8 cellular contexts compared by ENCODE assay signal in the genomic region with DNA sequence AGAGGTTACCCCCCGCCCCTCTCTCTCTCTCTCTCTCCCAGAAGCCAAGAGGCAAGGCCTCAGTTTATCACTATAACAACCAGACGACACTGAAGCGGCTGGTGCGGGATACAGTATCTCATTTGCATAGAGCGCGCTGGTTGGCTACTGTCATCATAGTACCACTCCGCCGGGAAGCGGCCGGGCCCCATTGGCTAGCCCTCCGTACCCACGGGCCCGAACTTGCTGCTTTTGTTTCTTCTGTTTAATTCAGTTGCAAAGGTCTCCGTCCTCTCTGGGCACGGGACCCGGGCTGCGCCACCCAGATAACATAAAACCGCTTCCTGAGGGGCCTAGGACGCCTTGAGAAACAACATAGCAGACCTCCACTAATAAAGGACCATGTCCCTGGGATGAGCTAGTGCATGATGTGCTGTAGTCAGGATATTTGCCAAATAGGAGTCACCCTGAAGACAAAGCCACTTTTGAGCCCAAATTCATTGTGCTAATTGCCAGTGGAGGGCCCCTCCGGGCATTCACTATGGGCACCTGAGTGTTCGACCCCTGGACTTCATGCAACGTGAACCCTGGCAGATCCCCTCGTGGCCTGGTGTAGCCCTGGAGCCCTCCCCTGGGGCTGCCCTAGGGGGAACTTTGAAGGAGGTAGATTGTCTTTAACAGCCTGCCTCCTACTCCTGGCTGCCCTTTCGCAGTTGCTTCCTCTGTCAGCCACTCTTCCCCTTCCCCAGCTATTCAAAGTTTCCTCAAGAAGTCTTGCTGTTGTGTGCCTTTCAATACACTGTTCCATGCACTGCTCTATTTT. TPM values are rescaled to one million over a fixed set of nuclear protein-coding genes. Genes with fewer than 3 reads are reported as not detected.
DNase-seq lines count a peak whose midpoint lies in the region; ATAC-seq, FAIRE-seq and TF ChIP-seq lines count a peak whose summit lies in the region.

A gene (minus strand): TSS at position 91 of the 802 bp plus-strand sequence. CDS start 242 bp downstream, outside the sequence.

- H4K5ac ChIP-seq in IMR-90 (ENCODE audit: low read depth, low read length), result no peak within 1 kb of the TSS

- DNase-seq in ACHN (peak; percentile 55), IMR-90 (peak; percentile 49), SJCRH30 (peak; percentile 87 to 92), frontal cortex (ENCODE audit: low spot score in 2 of 2) (peak in 1 of 2 donors; percentile 25), nucleus accumbens (lab: John Stamatoyannopoulos, UW) (peak in 55 of 56 donors; percentile 1 to 80 (median 45)), stromal cell of bone marrow (ENCODE audit: low read depth) (peak; percentile 20)
- peak; percentile 81 for DNase-seq in activated naive CD4-positive, alpha-beta T cell treated with anti-CD3 and anti-CD28 coated beads, Interleukin-2, amount 10 ng/mL, durations not matched to agents 7 days and 5 days

- H2BK5ac ChIP-seq in IMR-90 (ENCODE audit: low read depth, low read length, poor library complexity, severe bottlenecking), result no peak within 1 kb of the TSS

- peak within 1 kb of the TSS; percentile 72 for H3K4me3 Mint-ChIP-seq in activated naive CD4-positive, alpha-beta T cell treated with anti-CD3 and anti-CD28 coated beads, Interleukin-2, amount 10 ng/mL, durations not matched to agents 7 days and 5 days

- no peak within 1 kb of the TSS for H2AK9ac ChIP-seq in IMR-90 (replicated peaks; ENCODE audit: low read depth, low read length, poor library complexity)

- 36% methylated on average over 12 of the region's 24 CpGs; no CpG with 5 or more reads in 1 of the 2 experiments for WGBS in IMR-90 (ENCODE audit: extremely low coverage in 2 of 2, insufficient read length in 1 of 2), 2 experiments

- no peak within 1 kb of the TSS for H3K27ac Mint-ChIP-seq in activated naive CD4-positive, alpha-beta T cell treated with anti-CD3 and anti-CD28 coated beads, Interleukin-2, amount 10 ng/mL, durations not matched to agents 7 days and 5 days

- BruUV-seq in IMR-90 (replicated peaks; lab: Mats Ljungman, UMichigan), result no TSS peak

- H3K36me3 ChIP-seq in IMR-90 (ENCODE audit: control insufficient read depth, insufficient read depth, low read length) (no peaks in the 10 kb centered on the region), SJCRH30 (no peaks in the 10 kb centered on the region)

- intact Hi-C loops in IMR-90 (cut with micrococcal nuclease), result no loop called here

- H3K9me3 ChIP-seq in IMR-90 (ENCODE audit: control insufficient read depth, insufficient read depth, low read length) (no peaks in the 10 kb centered on the region), SJCRH30 (replicated peaks) (no peaks in the 10 kb centered on the region)

- H3K27me3 ChIP-seq in IMR-90 (ENCODE audit: control insufficient read depth, insufficient read depth, low read length) (peaks cover 8% of the 10 kb centered on the region), SJCRH30 (no peaks in the 10 kb centered on the region)

- H3K4ac ChIP-seq in IMR-90 (ENCODE audit: low read depth, low read length), result no peak within 1 kb of the TSS

- H3K27ac ChIP-seq in IMR-90 (ENCODE audit: insufficient read depth, low read length) (no peak within 1 kb of the TSS), SJCRH30 (peak within 1 kb of the TSS; percentile 77)

- H2AFZ ChIP-seq in IMR-90 (replicated peaks; ENCODE audit: low read length, poor library complexity), result peak within 1 kb of the TSS; percentile 84

- dilution Hi-C loops in IMR-90 (cut with HindIII; ENCODE audit: low sequenced_read_pairs, unreplicated experiment), result no loop called here

- H4K91ac ChIP-seq in IMR-90 (ENCODE audit: insufficient read depth, low read depth, low read length), result no peak within 1 kb of the TSS

- H2BK15ac ChIP-seq in IMR-90 (ENCODE audit: low read depth, low read length), result no peak within 1 kb of the TSS

- no peak within 1 kb of the TSS for H2AK5ac ChIP-seq in IMR-90 (ENCODE audit: low read depth, low read length)

- CTCF ChIA-PET in IMR-90 (lab: Yijun Ruan, JAX), result no interaction called here
- CTCF ChIA-PET in activated naive CD4-positive, alpha-beta T cell treated with anti-CD3 and anti-CD28 coated beads, Interleukin-2, amount 10 ng/mL, durations not matched to agents 7 days and 5 days (lab: Charles Lee), result no interaction called here

- no peaks in the 10 kb centered on the region for H3K79me1 ChIP-seq in IMR-90 (ENCODE audit: low read depth in 1 of 2, low read length in 2 of 2)

- no peak within 1 kb of the TSS for H3K18ac ChIP-seq in IMR-90 (ENCODE audit: low read depth, low read length)

- no peak within 1 kb of the TSS for H2BK120ac ChIP-seq in IMR-90 (ENCODE audit: low read depth, low read length)

- H3K4me1 ChIP-seq in IMR-90 (ENCODE audit: control insufficient read depth, insufficient read depth, low read length) (no peaks in the 10 kb centered on the region), SJCRH30 (no peaks in the 10 kb centered on the region; the same call in 1 of the 2 replicates)

- H3K23ac ChIP-seq in IMR-90 (ENCODE audit: low read depth, low read length), result no peak within 1 kb of the TSS

- H4K20me1 ChIP-seq in IMR-90 (ENCODE audit: insufficient read depth, low read length), result no peaks in the 10 kb centered on the region

- no peaks in the 10 kb centered on the region for H3K9me3 Mint-ChIP-seq in activated naive CD4-positive, alpha-beta T cell treated with anti-CD3 and anti-CD28 coated beads, Interleukin-2, amount 10 ng/mL, durations not matched to agents 7 days and 5 days

- peaks cover 19% of the 10 kb centered on the region for H3K4me1 Mint-ChIP-seq in activated naive CD4-positive, alpha-beta T cell treated with anti-CD3 and anti-CD28 coated beads, Interleukin-2, amount 10 ng/mL, durations not matched to agents 7 days and 5 days

- TF ChIP-seq POLR2A in IMR-90 (IDR thresholded peaks at IDR 0.05; ENCODE audit: low read depth, low read length), result no peak

- H3K4me3 ChIP-seq in IMR-90 (ENCODE audit: insufficient read depth, low read depth, low read length) (peak within 1 kb of the TSS; percentile 34; the same call in 1 of the 2 replicates), SJCRH30 (peak within 1 kb of the TSS; percentile 64)

- no peak within 1 kb of the TSS for H3K56ac ChIP-seq in IMR-90 (ENCODE audit: extremely low read depth, insufficient read depth, low read length)

- H3K36me3 Mint-ChIP-seq in activated naive CD4-positive, alpha-beta T cell treated with anti-CD3 and anti-CD28 coated beads, Interleukin-2, amount 10 ng/mL, durations not matched to agents 7 days and 5 days, result no peaks in the 10 kb centered on the region

- TF ChIP-seq CTCF in IMR-90 (conservative IDR thresholded peaks at IDR 0.05; ENCODE audit: low read depth, low read length), result no peak

- in situ Hi-C loops in ACHN (cut with HindIII; ENCODE audit: low pct_ligation_motif_present, low pct_unique_long_range_greater_than_20kb, low sequenced_read_pairs) (no loop called here), IMR-90 (cut with MboI; ENCODE audit: low sequenced_read_pairs) (no loop called here)

- H3K9me1 ChIP-seq in IMR-90 (ENCODE audit: insufficient read depth, low read length), result no peaks in the 10 kb centered on the region

- H2BK20ac ChIP-seq in IMR-90 (ENCODE audit: low read depth, low read length), result no peak within 1 kb of the TSS

- peaks cover 29% of the 10 kb centered on the region for H3K27me3 Mint-ChIP-seq in activated naive CD4-positive, alpha-beta T cell treated with anti-CD3 and anti-CD28 coated beads, Interleukin-2, amount 10 ng/mL, durations not matched to agents 7 days and 5 days

- H3K9ac ChIP-seq in IMR-90 (ENCODE audit: low read depth, low read length), result no peak within 1 kb of the TSS

- peak within 1 kb of the TSS; percentile 64 for H3K4me2 ChIP-seq in IMR-90 (ENCODE audit: low read depth, low read length)

- H4K8ac ChIP-seq in IMR-90 (ENCODE audit: low read depth in 2 of 2, low read length in 2 of 2), result no peak within 1 kb of the TSS

- TF ChIP-seq RAD21 in IMR-90 (IDR thresholded peaks at IDR 0.05; ENCODE audit: low read length), result no peak

- no peak within 1 kb of the TSS for H3K14ac ChIP-seq in IMR-90 (replicated peaks; ENCODE audit: low read depth, low read length)

- POLR2A ChIA-PET in IMR-90 (lab: Charles Lee; ENCODE audit: unreplicated experiment), result no interaction called here

- no peak for FAIRE-seq in frontal cortex (lab: Jason Lieb, UNC)

- ATAC-seq in GM19328 (IDR thresholded peaks at IDR 0.05; ENCODE audit: unreplicated experiment), result peak; percentile 78
- ATAC-seq in IMR-90 (ENCODE audit: low read depth), result peak; percentile 100

TF ChIP-seq in IMR-90, 13 proteins besides CTCF, POLR2A, EP300 and RAD21:
- no peak for TF ChIP-seq MAFK (IDR thresholded peaks at IDR 0.05; ENCODE audit: low read depth, low read length)
- TF ChIP-seq, protein P1, sequence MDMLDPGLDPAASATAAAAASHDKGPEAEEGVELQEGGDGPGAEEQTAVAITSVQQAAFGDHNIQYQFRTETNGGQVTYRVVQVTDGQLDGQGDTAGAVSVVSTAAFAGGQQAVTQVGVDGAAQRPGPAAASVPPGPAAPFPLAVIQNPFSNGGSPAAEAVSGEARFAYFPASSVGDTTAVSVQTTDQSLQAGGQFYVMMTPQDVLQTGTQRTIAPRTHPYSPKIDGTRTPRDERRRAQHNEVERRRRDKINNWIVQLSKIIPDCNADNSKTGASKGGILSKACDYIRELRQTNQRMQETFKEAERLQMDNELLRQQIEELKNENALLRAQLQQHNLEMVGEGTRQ (IDR thresholded peaks at IDR 0.05; ENCODE audit: low read depth, low read length), result no peak

RNA-seq across cellular contexts. Expression of the gene that starts here (rescaled TPM):
- total RNA-seq in IMR-90 (2012; rRNA removed) (under 0.01 TPM in 1 of 2 replicates, not detected in the other), frontal cortex (29.8 TPM)
- polyA plus RNA-seq in IMR-90 (2012; rRNA removed), result 0.09 and 0.10 TPM in 2 replicates
- polyA plus RNA-seq in IMR-90 (2012; cell fraction: cytosol; rRNA removed), result 0.03 and 0.05 TPM in 2 replicates
- 0.03 and 0.05 TPM in 2 replicates for polyA plus RNA-seq in IMR-90 (2012; cell fraction: nucleus; rRNA removed; ENCODE audit: low replicate concordance)
- total RNA-seq in SJCRH30 (2014; rRNA removed; shearing (Covaris generic)), result 7.2 TPM in 2 replicates

Comparison
In these comparisons a context has a peak if more than half of its experiments do, and no peak if none do; other contexts are left out.
1. Peak in DNase-seq, ATAC-seq, H3K4me3 ChIP-seq and H3K4me2 ChIP-seq in IMR-90; RNA of the gene not detected or under 1 TPM.